21 cellular contexts compared by ENCODE assay signal in the genomic region with DNA sequence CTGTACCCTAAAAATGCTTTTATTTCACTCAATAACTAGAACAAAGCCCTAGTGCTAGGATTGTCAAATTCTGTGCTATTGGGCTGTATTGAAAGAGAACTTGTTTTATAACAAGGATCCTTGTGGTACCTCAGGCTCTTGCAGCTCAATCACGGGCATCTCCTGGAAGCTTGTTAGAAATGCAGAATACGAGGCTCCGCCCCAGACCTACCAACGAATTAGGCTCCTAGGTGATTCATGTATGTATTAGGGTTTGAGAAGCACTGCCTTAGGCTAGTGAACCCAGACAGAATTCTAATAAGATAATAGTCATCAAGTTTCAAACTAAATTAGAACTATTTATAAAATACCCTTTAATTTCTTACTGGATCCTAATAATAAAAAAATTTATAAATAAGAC. TPM values are rescaled to one million over a fixed set of nuclear protein-coding genes. Genes with fewer than 3 reads are reported as not detected.
A peak's percentile ranks its signal among the peaks of the same experiment; 100 is the strongest.
DNase-seq lines count a peak whose midpoint lies in the region; ATAC-seq, FAIRE-seq and TF ChIP-seq lines count a peak whose summit lies in the region.
"Had no signal": no experiment of that assay in that cellular context is flagged by ENCODE, and none has a peak within 500 bp of the region (broad histone marks: within the 10 kb centered on the region; RNA-seq: fewer than 3 reads in every experiment).

No MANE protein-coding gene starts in this region.

- no peaks in the 10 kb centered on the region for H4K20me1 ChIP-seq in keratinocyte (ENCODE audit: control insufficient read depth, extremely low read depth, insufficient read depth, low read length)

- H2AFZ ChIP-seq in keratinocyte (ENCODE audit: control insufficient read depth, low read length) = no peak overlapping the region
- H2AFZ ChIP-seq: GM23248 had no signal

- peak; percentile 13 for DNase-seq in ELR (ENCODE audit: low read depth)
- DNase-seq in NT2/D1 (ENCODE audit: low read depth, low spot score) = peak; percentile 11
- peak; percentile 55 for DNase-seq in epithelial cell of esophagus (ENCODE audit: low read depth)
- DNase-seq in keratinocyte (ENCODE audit: low read depth, low spot score) = peak; percentile 36
- no peak for DNase-seq in NCI-H2171 (lab: John Stamatoyannopoulos, UW)
- no peak for DNase-seq in stimulated activated CD4-positive, alpha-beta T cell treated with anti-CD3 and anti-CD28 coated beads, Interleukin-15, amount 100 ng/mL, for 24 hours
- DNase-seq: AML-193; C1 segment of cervical spinal cord; CD8-positive, alpha-beta T cell; DND-41; GM23248; KG1; NCI-H1105; NCI-H2081 treated with DMSO at 0.1 percent for 48 hours; NCI-H510A; SHP77; SW 1271 had no signal

- H3K36me3 ChIP-seq in NT2/D1 (ENCODE audit: insufficient read depth, insufficient read length, low read length) = peaks cover 58% of the 10 kb centered on the region
- peaks cover 8 to 13% of the 10 kb centered on the region in 2 experiments for H3K36me3 ChIP-seq in keratinocyte (ENCODE audit: control insufficient read depth in 2 of 2, extremely low read depth in 1 of 2, insufficient read depth in 2 of 2, low read length in 2 of 2)

- no peak overlapping the region for H3K9ac ChIP-seq in NT2/D1 (ENCODE audit: insufficient read length, low read depth)
- H3K9ac ChIP-seq in keratinocyte (ENCODE audit: control insufficient read depth, extremely low read depth, insufficient read depth, low read length) = no peak overlapping the region
- H3K9ac ChIP-seq: GM23248 had no signal

- no peak for ATAC-seq in GM19328 (IDR thresholded peaks at IDR 0.05; ENCODE audit: unreplicated experiment)
- ATAC-seq: CD8-positive, alpha-beta T cell had no signal

- H3K27me3 ChIP-seq in NT2/D1 (ENCODE audit: insufficient read depth, insufficient read length) (no peaks in the 10 kb centered on the region), keratinocyte (ENCODE audit: control insufficient read depth, extremely low read depth, insufficient read depth, low read length) (no peaks in the 10 kb centered on the region)

- H3K9me3 ChIP-seq in NT2/D1 (ENCODE audit: insufficient read depth, low read length) (no peaks in the 10 kb centered on the region), keratinocyte (ENCODE audit: control insufficient read depth, low read depth, low read length) (no peaks in the 10 kb centered on the region)

- TF ChIP-seq CTCF in epithelial cell of esophagus (IDR thresholded peaks at IDR 0.05; ENCODE audit: insufficient read depth, low read depth, low read length, missing control alignments) (no peak), keratinocyte (optimal IDR thresholded peaks at IDR 0.05 in 1 of 3, IDR thresholded peaks at IDR 0.05 in 1 of 3, conservative IDR thresholded peaks at IDR 0.05 in 1 of 3; ENCODE audit: extremely low read depth in 1 of 3, insufficient read depth in 2 of 3, low read length in 3 of 3) (no peak)

- no peak for FAIRE-seq in keratinocyte (lab: Jason Lieb, UNC)
- FAIRE-seq: GM12891, HTR-8/SVneo had no signal

- peaks cover 14% of the 10 kb centered on the region for H3K79me2 ChIP-seq in keratinocyte (ENCODE audit: control insufficient read depth, insufficient read depth, low read length)

- H3K9me1 ChIP-seq in keratinocyte (ENCODE audit: control insufficient read depth, extremely low read depth, insufficient read depth, low read length) = no peaks in the 10 kb centered on the region

- H3K27ac ChIP-seq in keratinocyte (ENCODE audit: control insufficient read depth, insufficient read depth, low read length) = no peak overlapping the region
- H3K27ac ChIP-seq: GM23248, SK-N-MC had no signal

- H3K4me1 ChIP-seq in NT2/D1 (ENCODE audit: insufficient read depth, insufficient read length) (no peaks in the 10 kb centered on the region), keratinocyte (ENCODE audit: control insufficient read depth, extremely low read depth, insufficient read depth, low read length) (peaks cover 23% of the 10 kb centered on the region)

- dilution Hi-C loops in keratinocyte (cut with MboI; ENCODE audit: extremely low pct_ligation_motif_present, low sequenced_read_pairs) = no loop called here

- no peak overlapping the region for H3K4me2 ChIP-seq in keratinocyte (ENCODE audit: control insufficient read depth, extremely low read depth, insufficient read depth, low read depth, low read length)

- H3K4me3 ChIP-seq in NT2/D1 (ENCODE audit: insufficient read length, low read depth) = no peak overlapping the region
- H3K4me3 ChIP-seq in epithelial cell of esophagus (ENCODE audit: low read length) = no peak overlapping the region
- no peak overlapping the region for H3K4me3 ChIP-seq in keratinocyte (ENCODE audit: control insufficient read depth in 2 of 3, extremely low read depth in 1 of 3, insufficient read depth in 2 of 3, low read depth in 1 of 3, low read length in 3 of 3)
- H3K4me3 ChIP-seq: GM23248, SK-N-MC had no signal

RNA-seq across cellular contexts. Expression of a gene that starts 45.6 kb away (rescaled TPM):
- 19.0 to 30.6 TPM (median 21.3 TPM) in 3 replicates for polyA plus RNA-seq in keratinocyte
- polyA plus RNA-seq in keratinocyte (2011; ENCODE audit: low read depth) = 35.5 TPM
- polyA plus RNA-seq in keratinocyte (2011; cell fraction: cytosol; rRNA removed) = 13.2 and 25.2 TPM in 2 replicates
- polyA plus RNA-seq in keratinocyte (2011; cell fraction: nucleus; rRNA removed) = 24.3 and 30.0 TPM in 2 replicates
- 15.5 and 21.7 TPM in 2 replicates for polyA plus RNA-seq in keratinocyte (2012; ENCODE audit: low replicate concordance)
- 7.7 to 53.2 TPM (median 20.2 TPM) in 3 replicates for polyA minus RNA-seq in keratinocyte
- 33.0 TPM for polyA minus RNA-seq in keratinocyte (2011; cell fraction: cytosol; rRNA and poly(A)+ RNA removed)
- polyA minus RNA-seq in keratinocyte (2011; cell fraction: nucleus; rRNA and poly(A)+ RNA removed) = 37.9 and 82.5 TPM in 2 replicates

Comparison
In these comparisons a context has a peak if more than half of its experiments do, and no peak if none do; other contexts are left out.
1. DNase-seq: peak in ELR (single experiment), NT2/D1 (single experiment), epithelial cell of esophagus (single experiment) and keratinocyte (single experiment); none in NCI-H2171 (single experiment) and stimulated activated CD4-positive, alpha-beta T cell treated with anti-CD3 and anti-CD28 coated beads, Interleukin-15, amount 100 ng/mL, for 24 hours (single experiment).